Comparison of ENCODE assay signal across 9 cellular contexts in the genomic region with DNA sequence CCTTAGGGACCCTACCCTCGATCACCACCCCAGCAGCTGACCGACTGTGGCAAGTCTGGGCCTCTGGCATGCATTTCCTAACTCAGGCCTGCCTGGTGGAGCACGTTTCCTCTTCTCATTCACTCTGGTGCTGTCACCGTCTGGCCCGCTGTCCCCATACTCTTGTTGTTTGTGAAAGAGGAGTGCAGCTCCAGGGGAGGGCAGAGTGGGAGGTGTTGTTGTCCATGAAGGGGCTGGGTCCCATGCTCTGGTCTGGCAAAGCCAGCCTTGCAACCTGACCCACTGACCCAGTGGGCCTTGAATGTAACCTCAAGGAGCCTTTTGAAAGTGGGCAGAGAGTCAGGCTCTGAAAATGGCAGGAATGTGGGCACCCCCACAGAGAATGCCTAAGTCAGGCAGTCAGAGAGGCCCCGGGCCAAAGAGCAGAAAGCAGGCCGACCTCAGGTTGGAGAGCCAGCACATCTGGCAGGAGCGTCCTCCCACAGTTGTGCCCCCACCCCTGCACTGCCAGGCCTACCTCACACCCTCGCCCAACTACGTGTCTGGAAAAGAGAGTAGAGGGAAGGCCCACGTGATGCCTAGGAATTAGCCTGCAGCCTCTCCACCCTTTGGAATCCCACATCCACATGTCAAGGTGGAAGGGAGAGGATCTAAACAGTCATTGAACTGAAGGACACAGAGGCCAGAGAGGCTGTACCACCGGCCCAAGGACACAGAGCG. TPM values are rescaled to one million over a fixed set of nuclear protein-coding genes. Genes with fewer than 3 reads are reported as not detected.
DNase-seq lines count a peak whose midpoint lies in the region; ATAC-seq and TF ChIP-seq lines count a peak whose summit lies in the region.
"Had no signal": no experiment of that assay in that cellular context is flagged by ENCODE, and none has a peak within 500 bp of the region (broad histone marks: within the 10 kb centered on the region; RNA-seq: fewer than 3 reads in every experiment).

No MANE protein-coding gene starts in this region.

- no peak overlapping the region for H3K4me2 ChIP-seq in Karpas-422 (ENCODE audit: low read depth, low read length, poor library complexity, severe bottlenecking)

- H3K9me3 Mint-ChIP-seq in nephron, result no peaks in the 10 kb centered on the region

- TF ChIP-seq CTCF in cardiac fibroblast (IDR thresholded peaks at IDR 0.05; ENCODE audit: low read depth, low read length), result no peak
- no peak for TF ChIP-seq CTCF in nephron (IDR thresholded peaks at IDR 0.05; ENCODE audit: unreplicated experiment in 3 of 3)

- no peak overlapping the region for H2AFZ ChIP-seq in Karpas-422 (ENCODE audit: low read length)

- H3K9ac ChIP-seq in Karpas-422 (ENCODE audit: low read length), result peak overlapping the region; percentile 4; the same call in 1 of the 2 replicates

- ATAC-seq in GM18498 (IDR thresholded peaks at IDR 0.05; ENCODE audit: unreplicated experiment) (no peak), HG02885 (IDR thresholded peaks at IDR 0.05; ENCODE audit: poor library complexity, unreplicated experiment) (no peak)

- in situ Hi-C loops in Caki2 (cut with HindIII; ENCODE audit: low pct_unique_long_range_greater_than_20kb, low sequenced_read_pairs), result no loop called here

- H3K4me3 Mint-ChIP-seq in nephron, result peak overlapping the region in 1 of 3 experiments; percentile 26

- DNase-seq in Caki2 (ENCODE audit: low read depth), result peak; percentile 46
- DNase-seq in Karpas-422, result no peak
- peak; percentile 65 to 75 for DNase-seq in cardiac fibroblast (ENCODE audit: low read depth in 2 of 2)
- no peak for DNase-seq in occipital lobe (lab: John Stamatoyannopoulos, UW)
- no peak for DNase-seq in COLO668 (lab: John Stamatoyannopoulos, UW; ENCODE audit: unreplicated experiment)

- H3K9me3 ChIP-seq in Karpas-422 (ENCODE audit: low read length), result no peaks in the 10 kb centered on the region

- no peaks in the 10 kb centered on the region for H3K36me3 Mint-ChIP-seq in nephron (ENCODE audit: low read depth)

- H3K36me3 ChIP-seq in Karpas-422 (ENCODE audit: insufficient read depth, low read length), result no peaks in the 10 kb centered on the region

- peaks cover 57% of the 10 kb centered on the region for H3K4me1 Mint-ChIP-seq in nephron

- no peak overlapping the region for H3K4me3 ChIP-seq in Karpas-422 (ENCODE audit: low read length)
- H3K4me3 ChIP-seq in cardiac fibroblast (replicated peaks in 1 of 2; ENCODE audit: low read depth in 2 of 2, low read length in 2 of 2), result no peak overlapping the region

- H3K9me2 ChIP-seq in Karpas-422 (replicated peaks; ENCODE audit: insufficient read depth, low read length), result no peaks in the 10 kb centered on the region

- H3K79me2 ChIP-seq in Karpas-422 (ENCODE audit: low read length), result peaks cover 7% of the 10 kb centered on the region

- peaks cover 64% of the 10 kb centered on the region for H3K4me1 ChIP-seq in Karpas-422 (ENCODE audit: low read length)

- H3K27me3 Mint-ChIP-seq in nephron (ENCODE audit: low read depth), result peaks cover 10% of the 10 kb centered on the region

- peaks cover 61% of the 10 kb centered on the region for H4K20me1 ChIP-seq in Karpas-422 (ENCODE audit: insufficient read depth, low read depth, low read length)

- no peaks in the 10 kb centered on the region for H3K27me3 ChIP-seq in Karpas-422 (ENCODE audit: low read length)

- peak overlapping the region; percentile 82 to 87 (median 83) for H3K27ac Mint-ChIP-seq in nephron

- H3K27ac ChIP-seq in Karpas-422 (ENCODE audit: low read length), result no peak overlapping the region

RNA-seq across cellular contexts. Expression of a gene that starts 10.9 kb away (rescaled TPM):
- 0.96 and 3.8 TPM in 2 replicates for total RNA-seq in Caki2 (2014; rRNA removed; shearing (Covaris generic); ENCODE audit: low replicate concordance)
- total RNA-seq in Karpas-422 (2014; rRNA removed; shearing (Covaris generic); ENCODE audit: low replicate concordance), result 41.6 and 49.1 TPM in 2 replicates
- 51.5 TPM for total RNA-seq in occipital lobe

RNA-seq across cellular contexts. Expression of a gene that starts 38.1 kb away (rescaled TPM):
- 60.1 and 67.9 TPM in 2 replicates for total RNA-seq in Caki2 (2014; rRNA removed; shearing (Covaris generic); ENCODE audit: low replicate concordance)
- total RNA-seq in Karpas-422 (2014; rRNA removed; shearing (Covaris generic); ENCODE audit: low replicate concordance), result 71.3 and 84.2 TPM in 2 replicates
- total RNA-seq in occipital lobe, result 31.2 TPM

RNA-seq across cellular contexts. Expression of a gene that starts 55.4 kb away (rescaled TPM):
- not detected in 2 replicates for total RNA-seq in Caki2 (2014; rRNA removed; shearing (Covaris generic); ENCODE audit: low replicate concordance)
- not detected in 2 replicates for total RNA-seq in Karpas-422 (2014; rRNA removed; shearing (Covaris generic); ENCODE audit: low replicate concordance)
- total RNA-seq in occipital lobe, result not detected
- total RNA-seq: T-helper 2 cell treated with Interferon-gamma antibody and Interleukin-4, amounts not matched to agents 100 ng/mL and 5 ng/mL, for 36 hours had no signal

Comparison
In these comparisons a context has a peak if more than half of its experiments do, and no peak if none do; other contexts are left out.
1. DNase-seq: peak in Caki2 (single experiment) and cardiac fibroblast (2 of 2); none in Karpas-422 (single experiment), occipital lobe (single experiment) and COLO668 (single experiment).